13 cellular contexts compared by ENCODE assay signal in the genomic region with DNA sequence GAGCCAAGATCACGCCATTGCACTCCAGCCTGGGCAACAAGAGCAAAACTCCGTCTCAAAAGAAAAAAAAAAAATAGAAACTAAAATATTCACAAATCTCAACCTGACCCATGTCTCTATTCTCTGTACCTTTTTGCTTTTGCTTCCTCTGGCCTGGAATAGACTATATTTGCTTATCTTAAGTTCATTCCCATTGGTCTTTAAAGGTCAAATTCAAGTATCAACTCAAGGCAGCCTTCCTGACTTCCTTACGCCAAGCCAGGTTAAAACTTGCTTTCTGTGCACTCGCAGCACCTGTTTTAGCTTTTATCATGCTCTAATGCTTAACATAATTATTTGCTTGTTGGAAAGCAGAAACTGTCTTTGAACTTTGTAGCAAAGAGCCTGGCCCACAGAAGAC. TPM values are rescaled to one million over a fixed set of nuclear protein-coding genes. Genes with fewer than 3 reads are reported as not detected.
"Had no signal": no experiment of that assay in that cellular context is flagged by ENCODE, and none has a peak within 500 bp of the region (broad histone marks: within the 10 kb centered on the region; RNA-seq: fewer than 3 reads in every experiment).

No MANE protein-coding gene starts in this region.

- H3K27ac Mint-ChIP-seq: activated B cell treated with CpG ODN at 0.5 μM for 24 hours, progenitor cell of endocrine pancreas, type B pancreatic cell had no signal

- H3K9me3 Mint-ChIP-seq: activated B cell treated with CpG ODN at 0.5 μM for 24 hours, type B pancreatic cell had no signal

- H3K27me3 Mint-ChIP-seq: activated B cell treated with CpG ODN at 0.5 μM for 24 hours, progenitor cell of endocrine pancreas, type B pancreatic cell had no signal

- DNase-seq: activated B cell treated with CpG ODN at 0.5 μM for 24 hours; activated CD4-positive, alpha-beta T cell treated with anti-CD3 and anti-CD28 coated beads for 48 hours; dorsolateral prefrontal cortex; left colon; right cardiac atrium; stimulated activated CD4-positive, alpha-beta T cell treated with anti-CD3 and anti-CD28 coated beads, Interleukin-15, amount 100 ng/mL, for 24 hours; stimulated activated CD4-positive, alpha-beta T cell treated with anti-CD3 and anti-CD28 coated beads, Interleukin-4, amount 100 ng/mL, for 1 hour; stimulated activated naive CD8-positive, alpha-beta T cell treated with anti-CD3 and anti-CD28 coated beads, Interleukin-15, Interleukin-2, amounts not matched to agents 100 U/mL and 50 U/mL, for 24 hours; T-helper 2 cell had no signal

- H3K4me3 Mint-ChIP-seq: activated B cell treated with CpG ODN at 0.5 μM for 24 hours, type B pancreatic cell had no signal

- ATAC-seq: left colon; right cardiac atrium; stimulated activated naive CD8-positive, alpha-beta T cell treated with anti-CD3 and anti-CD28 coated beads, Interleukin-15, Interleukin-2, amounts not matched to agents 100 U/mL and 50 U/mL, for 24 hours had no signal

- H3K27ac ChIP-seq: dorsolateral prefrontal cortex, skin epidermis had no signal

- H3K27me3 ChIP-seq: dorsolateral prefrontal cortex had no signal

- H3K4me3 ChIP-seq: dorsolateral prefrontal cortex, skin epidermis had no signal

RNA-seq across cellular contexts. Expression of gene PMEL, which starts 52.9 kb away (rescaled TPM):
- total RNA-seq: activated B cell treated with CpG ODN at 0.5 μM for 24 hours had no signal
- polyA plus RNA-seq: neural cell had no signal
